ENCODE assay signal across 18 cellular contexts in the genomic region with DNA sequence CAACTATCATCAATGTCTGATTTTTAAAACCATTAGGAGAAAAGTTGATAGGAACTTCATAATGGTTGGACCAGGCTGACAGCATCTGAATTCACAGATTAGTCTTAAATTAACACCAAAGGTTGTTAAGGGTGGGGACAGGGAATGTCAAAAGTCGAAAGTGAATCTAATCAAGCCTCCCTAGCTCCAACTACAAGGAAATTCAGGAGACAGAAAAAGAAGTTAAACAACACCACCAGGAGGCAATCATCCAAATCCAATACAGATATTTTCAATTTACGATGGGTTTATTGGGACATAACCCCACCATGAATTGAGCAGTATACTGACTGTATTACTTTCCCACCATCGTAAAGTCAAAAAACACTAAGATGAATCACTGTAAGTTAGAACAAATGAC. TPM values are rescaled to one million over a fixed set of nuclear protein-coding genes. Genes with fewer than 3 reads are reported as not detected.
A peak's percentile ranks its signal among the peaks of the same experiment; 100 is the strongest.
DNase-seq lines count a peak whose midpoint lies in the region; ATAC-seq, FAIRE-seq and TF ChIP-seq lines count a peak whose summit lies in the region.
"Had no signal": no experiment of that assay in that cellular context is flagged by ENCODE, and none has a peak within 500 bp of the region (broad histone marks: within the 10 kb centered on the region; RNA-seq: fewer than 3 reads in every experiment).

No MANE protein-coding gene starts in this region.

- in situ Hi-C loops in GM12878 (cut with MboI) = no loop called here

- CTCF ChIA-PET in GM12878 (lab: Yijun Ruan, JAX) = interaction anchor here (0.6 to 1.0 kb wide), 4 partner anchors 32 to 106 kb away, joined by 3 to 4 read pairs (median 4); no protein-coding TSS in a partner anchor

- no peaks in the 10 kb centered on the region for H3K9me3 ChIP-seq in HUES48 (ENCODE audit: control insufficient read depth, insufficient read depth, low read length)
- H3K9me3 ChIP-seq in GM12878 (replicated peaks; ENCODE audit: control insufficient read depth, insufficient read depth, low read length) = no peaks in the 10 kb centered on the region
- H3K9me3 ChIP-seq in stomach = no peaks in the 10 kb centered on the region

- no peak overlapping the region for H3K4me3 Mint-ChIP-seq in GM23338
- H3K4me3 Mint-ChIP-seq in nephron progenitor cell = no peak overlapping the region
- H3K4me3 Mint-ChIP-seq: CD14-positive monocyte had no signal

- peaks cover 6% of the 10 kb centered on the region; the same call in 1 of the 2 replicates for H4K20me1 ChIP-seq in GM23338 (replicated peaks; ENCODE audit: insufficient read depth)
- no peaks in the 10 kb centered on the region for H4K20me1 ChIP-seq in GM12878 (ENCODE audit: control insufficient read depth, insufficient read depth)

- ATAC-seq in GM23338 = no peak
- ATAC-seq in GM12878 = no peak
- ATAC-seq: HepG2, Right ventricle myocardium inferior had no signal

- H3K4me1 Mint-ChIP-seq in GM23338 (peaks cover 27% of the 10 kb centered on the region), nephron progenitor cell (no peaks in the 10 kb centered on the region)
- H3K4me1 Mint-ChIP-seq: CD14-positive monocyte had no signal

- H3K27ac ChIP-seq in GM23338 (ENCODE audit: low read depth) = no peak overlapping the region
- peak overlapping the region; percentile 48 for H3K27ac ChIP-seq in HUES48 (ENCODE audit: low read depth, low read length)
- H3K27ac ChIP-seq in GM12878 (ENCODE audit: control insufficient read depth, insufficient read depth) = peak overlapping the region; percentile 49; the same call in 1 of the 2 replicates
- no peak overlapping the region for H3K27ac ChIP-seq in stomach

- H3K9me3 Mint-ChIP-seq in GM23338 (no peaks in the 10 kb centered on the region), nephron progenitor cell (no peaks in the 10 kb centered on the region)
- H3K9me3 Mint-ChIP-seq: CD14-positive monocyte had no signal

- no peak for TF ChIP-seq POLR2A in GM12878 (IDR thresholded peaks at IDR 0.05; ENCODE audit: low read depth, low read length)
- TF ChIP-seq POLR2A in stomach (IDR thresholded peaks at IDR 0.05) = no peak

- WGBS in GM12878 (ENCODE audit: insufficient coverage, insufficient replicate concordance, low lambda C conversion rate, missing lambda C conversion rate) = 97% methylated on average over 3 of the region's 3 CpGs
- WGBS in stomach, 5 donors = 85 to 90% (median 87%) methylated on average over 3 of the region's 3 CpGs

- H3K27ac Mint-ChIP-seq in GM23338 (peak overlapping the region; percentile 18), nephron progenitor cell (peak overlapping the region; percentile 67)

- TF ChIP-seq CTCF in GM23338 (conservative IDR thresholded peaks at IDR 0.05; ENCODE audit: low read depth in 2 of 2) = peak in 1 of 2 experiments; percentile 38; a peak in 2 of 4 replicates
- no peak for TF ChIP-seq CTCF in GM12878 (IDR thresholded peaks at IDR 0.05 in 2 of 3, conservative IDR thresholded peaks at IDR 0.05 in 1 of 3; ENCODE audit: control insufficient read depth in 2 of 3, extremely low read depth in 1 of 3, insufficient read depth in 1 of 3, low read depth in 3 of 3, low read length in 3 of 3)
- no peak for TF ChIP-seq CTCF in nephron progenitor cell (IDR thresholded peaks at IDR 0.05)
- TF ChIP-seq CTCF in stomach (IDR thresholded peaks at IDR 0.05) = no peak

- intact Hi-C loops in GM12878 (cut with micrococcal nuclease; ENCODE audit: unreplicated experiment) (no loop called here), stomach (cut with DNase I; ENCODE audit: low total_unique reads) (no loop called here)

- H2AFZ ChIP-seq in GM23338 (no peak overlapping the region), GM12878 (ENCODE audit: control insufficient read depth, low read depth, low read length) (no peak overlapping the region)

- POLR2A ChIA-PET in GM12878 (lab: Charles Lee) = no interaction called here

- H3K4me2 ChIP-seq in GM23338 (0 out of 2 replicates have a peak overlapping the region, but pooled peaks have one; percentile 21), GM12878 (ENCODE audit: control insufficient read depth, insufficient read depth) (no peak overlapping the region)

- no peak for DNase-seq in GM23338 (ENCODE audit: low spot score)
- no peak for DNase-seq in GM12878 (ENCODE audit: low read depth, low spot score)
- no peak for DNase-seq in nephron progenitor cell
- DNase-seq in GDM1 (lab: John Stamatoyannopoulos, UW) = no peak
- DNase-seq in stomach = no peak
- no peak for DNase-seq in glomerular visceral epithelial cell (ENCODE audit: extremely low spot score)
- DNase-seq: ACHN, DND-41, KG1, NCI-H1417 treated with DMSO at 0.1 percent for 48 hours, NCI-H187 treated with DMSO at 0.1 percent for 48 hours, NCI-H69 had no signal

- FAIRE-seq in GM12878 (lab: Jason Lieb, UNC) = peak; percentile 68
- FAIRE-seq: G401.6, HepG2, RCC 7860 had no signal

- no peaks in the 10 kb centered on the region for H3K36me3 ChIP-seq in GM23338 (ENCODE audit: insufficient read depth)
- peaks cover 32% of the 10 kb centered on the region for H3K36me3 ChIP-seq in HUES48 (ENCODE audit: control insufficient read depth, insufficient read depth, low read length)
- peaks cover 0 to 10% of the 10 kb centered on the region in 2 experiments; a peak in 2 of 4 replicates for H3K36me3 ChIP-seq in GM12878 (ENCODE audit: control insufficient read depth in 2 of 2, insufficient read depth in 2 of 2, low read length in 1 of 2)
- peaks cover 0 to 30% (median 17%) of the 10 kb centered on the region in 4 donors for H3K36me3 ChIP-seq in stomach

- no TSS peak for BruUV-seq in GM12878 (replicated peaks; lab: Mats Ljungman, UMichigan)

- TF ChIP-seq EP300 in GM12878 (IDR thresholded peaks at IDR 0.05; ENCODE audit: borderline replicate concordance in 1 of 2, control insufficient read depth in 1 of 2, low read depth in 2 of 2, low read length in 2 of 2) = no peak
- TF ChIP-seq EP300 in stomach (IDR thresholded peaks at IDR 0.05) = no peak

- no peak overlapping the region for H3K9ac ChIP-seq in HUES48 (ENCODE audit: low read depth, low read length)
- no peak overlapping the region for H3K9ac ChIP-seq in GM12878 (ENCODE audit: control insufficient read depth, insufficient read depth, low read length)

- peaks cover 55% of the 10 kb centered on the region for H3K79me2 ChIP-seq in GM23338 (replicated peaks; ENCODE audit: insufficient read depth)
- peaks cover 33% of the 10 kb centered on the region for H3K79me2 ChIP-seq in GM12878 (ENCODE audit: control insufficient read depth, insufficient read depth, low read length)

- no peak overlapping the region for H3K4me3 ChIP-seq in GM23338
- H3K4me3 ChIP-seq in HUES48 (ENCODE audit: low read depth, low read length) = no peak overlapping the region
- no peak overlapping the region for H3K4me3 ChIP-seq in GM12878
- H3K4me3 ChIP-seq in stomach = no peak overlapping the region

- no peaks in the 10 kb centered on the region for H3F3A ChIP-seq in GM23338 (replicated peaks; ENCODE audit: low read depth)

- H3K27me3 ChIP-seq in GM23338 (ENCODE audit: insufficient read depth) = no peaks in the 10 kb centered on the region
- no peaks in the 10 kb centered on the region for H3K27me3 ChIP-seq in HUES48 (ENCODE audit: control insufficient read depth, insufficient read depth, low read length)
- H3K27me3 ChIP-seq in GM12878 (replicated peaks in 1 of 2; ENCODE audit: control insufficient read depth in 2 of 2, insufficient read depth in 2 of 2, low read length in 1 of 2) = no peaks in the 10 kb centered on the region
- H3K27me3 ChIP-seq in stomach = no peaks in the 10 kb centered on the region

- H3K27me3 Mint-ChIP-seq in GM23338 (ENCODE audit: insufficient read depth, low read depth, poor library complexity) (no peaks in the 10 kb centered on the region), nephron progenitor cell (ENCODE audit: low read depth, poor library complexity) (no peaks in the 10 kb centered on the region)

- no peaks in the 10 kb centered on the region for H3K9me2 ChIP-seq in GM23338 (ENCODE audit: insufficient read depth)

- peaks cover 27% of the 10 kb centered on the region; the same call in 1 of the 2 replicates for H3K4me1 ChIP-seq in GM23338 (ENCODE audit: insufficient read depth)
- peaks cover 16% of the 10 kb centered on the region for H3K4me1 ChIP-seq in HUES48 (ENCODE audit: control insufficient read depth, insufficient read depth, low read length)
- peaks cover 17% of the 10 kb centered on the region for H3K4me1 ChIP-seq in GM12878 (ENCODE audit: control insufficient read depth, insufficient read depth, low read length)
- H3K4me1 ChIP-seq in stomach = peaks cover 0 to 14% (median 0%) of the 10 kb centered on the region in 4 donors

- H3K36me3 Mint-ChIP-seq in GM23338 (ENCODE audit: low read depth) = peaks cover 15% of the 10 kb centered on the region; the same call in 2 of the 3 replicates
- H3K36me3 Mint-ChIP-seq in nephron progenitor cell (ENCODE audit: low read depth) = peaks cover 86% of the 10 kb centered on the region

- no peak for TF ChIP-seq RAD21 in GM12878 (IDR thresholded peaks at IDR 0.05; ENCODE audit: insufficient read depth, low read depth, low read length)

- RAD21 ChIA-PET in GM12878 (lab: Charles Lee; ENCODE audit: unreplicated experiment) = no interaction called here

- SMC1A ChIA-PET in GM12878 (lab: Charles Lee; ENCODE audit: uncharacterized antibody, unreplicated experiment) = interaction anchor here (1.9 kb wide), 1 partner anchor 17 kb away, joined by 5 read pairs; no protein-coding TSS in a partner anchor

RNA-seq across cellular contexts. Expression of gene ATF2, which starts 32.8 kb away (rescaled TPM):
- total RNA-seq in GM23338 (2014; rRNA removed; shearing (Covaris generic)) = 56.2 and 63.1 TPM in 2 replicates
- 20.3 and 23.6 TPM in 2 replicates for polyA plus RNA-seq in GM23338 (2016; fragmentation: Nextera tagmentation; extraction: Ambion mirVana)
- 146 and 154 TPM in 2 replicates for total RNA-seq in GM12878 (2013; cell fraction: nucleolus; rRNA removed)
- 26.0 and 28.2 TPM in 2 replicates for total RNA-seq in GM12878 (2014; rRNA removed)
- total RNA-seq in GM12878 (2014; rRNA removed; fragmentation: Illumina TruSeq; extraction: Trizol) = 35.7 and 36.2 TPM in 2 replicates
- 34.0 and 35.8 TPM in 2 replicates for total RNA-seq in GM12878 (2021)
- polyA plus RNA-seq in GM12878 (2011; ENCODE audit: low read depth) = 14.3 TPM
- polyA plus RNA-seq in GM12878 (2011; rRNA removed) = 78.0 and 93.7 TPM in 2 replicates
- polyA plus RNA-seq in GM12878 (2011; cell fraction: cytosol; rRNA removed) = 54.7 and 55.9 TPM in 2 replicates
- 26.6 and 34.9 TPM in 2 replicates for polyA plus RNA-seq in GM12878 (2011; cell fraction: nucleus; rRNA removed)
- 17.8 and 23.5 TPM in 2 replicates for polyA plus RNA-seq in GM12878 (2012)
- polyA plus RNA-seq in GM12878 (2014; fragmentation: Illumina TruSeq; extraction: Trizol) = 38.2 and 43.4 TPM in 2 replicates
- polyA plus RNA-seq in GM12878 (2014; fragmentation: Nextera tagmentation; extraction: Ambion mirVana) = 10 to 100 TPM; 10.3 to 17.7 TPM
- 17.6 and 18.9 TPM in 2 replicates for polyA plus RNA-seq in GM12878 (2014; rRNA removed)
- polyA plus RNA-seq in GM12878 (2016; fragmentation: Nextera tagmentation; extraction: Ambion mirVana) = 10 to 100 TPM; 42.5 to 44.7 TPM
- 153 and 156 TPM in 2 replicates for polyA minus RNA-seq in GM12878 (2011; rRNA and poly(A)+ RNA removed)
- polyA minus RNA-seq in GM12878 (2011; cell fraction: cytosol; rRNA and poly(A)+ RNA removed) = 34.7 and 43.8 TPM in 2 replicates
- polyA minus RNA-seq in GM12878 (2011; cell fraction: nucleus; rRNA and poly(A)+ RNA removed) = 72.9 and 89.1 TPM in 2 replicates
- total RNA-seq in stomach = 10 to 100 TPM in 4 of 5 donors, 1 to 10 TPM in 1; 6.7 to 74.1 (median 44.9) TPM
- 10 to 100 TPM; 12.4 to 16.3 (median 12.9) TPM for polyA plus RNA-seq in stomach

RNA-seq across cellular contexts. Expression of gene ATP5MC3, which starts 46.3 kb away (rescaled TPM):
- total RNA-seq in GM23338 (2014; rRNA removed; shearing (Covaris generic)) = 185 and 189 TPM in 2 replicates
- 531 and 557 TPM in 2 replicates for polyA plus RNA-seq in GM23338 (2016; fragmentation: Nextera tagmentation; extraction: Ambion mirVana)
- 68.9 and 71.1 TPM in 2 replicates for total RNA-seq in GM12878 (2013; cell fraction: nucleolus; rRNA removed)
- total RNA-seq in GM12878 (2014; rRNA removed) = 308 and 329 TPM in 2 replicates
- total RNA-seq in GM12878 (2014; rRNA removed; fragmentation: Illumina TruSeq; extraction: Trizol) = 330 and 378 TPM in 2 replicates
- total RNA-seq in GM12878 (2021) = 424 and 434 TPM in 2 replicates
- 261 TPM for polyA plus RNA-seq in GM12878 (2011; ENCODE audit: low read depth)
- 1,196 and 1,341 TPM in 2 replicates for polyA plus RNA-seq in GM12878 (2011; rRNA removed)
- polyA plus RNA-seq in GM12878 (2011; cell fraction: cytosol; rRNA removed) = 686 and 945 TPM in 2 replicates
- 343 and 385 TPM in 2 replicates for polyA plus RNA-seq in GM12878 (2011; cell fraction: nucleus; rRNA removed)
- polyA plus RNA-seq in GM12878 (2012) = 345 and 392 TPM in 2 replicates
- 205 and 334 TPM in 2 replicates for polyA plus RNA-seq in GM12878 (2014; fragmentation: Illumina TruSeq; extraction: Trizol)
- 100 to 1,000 TPM; 643 to 716 TPM for polyA plus RNA-seq in GM12878 (2014; fragmentation: Nextera tagmentation; extraction: Ambion mirVana)
- 422 and 457 TPM in 2 replicates for polyA plus RNA-seq in GM12878 (2014; rRNA removed)
- 1,000 to 10,000 TPM; 1,121 to 1,181 TPM for polyA plus RNA-seq in GM12878 (2016; fragmentation: Nextera tagmentation; extraction: Ambion mirVana)
- 333 and 340 TPM in 2 replicates for polyA minus RNA-seq in GM12878 (2011; rRNA and poly(A)+ RNA removed)
- 92.2 and 96.0 TPM in 2 replicates for polyA minus RNA-seq in GM12878 (2011; cell fraction: cytosol; rRNA and poly(A)+ RNA removed)
- 64.4 and 91.2 TPM in 2 replicates for polyA minus RNA-seq in GM12878 (2011; cell fraction: nucleus; rRNA and poly(A)+ RNA removed)
- total RNA-seq in stomach = 100 to 1,000 TPM in 2 of 5 donors, 10 to 100 TPM in 3; 39.4 to 165 (median 99.2) TPM
- 100 to 1,000 TPM; 309 to 383 (median 377) TPM for polyA plus RNA-seq in stomach

Comparison
In these comparisons a context has a peak if more than half of its experiments do, and no peak if none do; other contexts are left out.
1. H3K27ac ChIP-seq: peak in HUES48 (single experiment) and GM12878 (single experiment); none in GM23338 (single experiment) and stomach (0 of 5).